1 cellular context compared by ENCODE assay signal in the genomic region with DNA sequence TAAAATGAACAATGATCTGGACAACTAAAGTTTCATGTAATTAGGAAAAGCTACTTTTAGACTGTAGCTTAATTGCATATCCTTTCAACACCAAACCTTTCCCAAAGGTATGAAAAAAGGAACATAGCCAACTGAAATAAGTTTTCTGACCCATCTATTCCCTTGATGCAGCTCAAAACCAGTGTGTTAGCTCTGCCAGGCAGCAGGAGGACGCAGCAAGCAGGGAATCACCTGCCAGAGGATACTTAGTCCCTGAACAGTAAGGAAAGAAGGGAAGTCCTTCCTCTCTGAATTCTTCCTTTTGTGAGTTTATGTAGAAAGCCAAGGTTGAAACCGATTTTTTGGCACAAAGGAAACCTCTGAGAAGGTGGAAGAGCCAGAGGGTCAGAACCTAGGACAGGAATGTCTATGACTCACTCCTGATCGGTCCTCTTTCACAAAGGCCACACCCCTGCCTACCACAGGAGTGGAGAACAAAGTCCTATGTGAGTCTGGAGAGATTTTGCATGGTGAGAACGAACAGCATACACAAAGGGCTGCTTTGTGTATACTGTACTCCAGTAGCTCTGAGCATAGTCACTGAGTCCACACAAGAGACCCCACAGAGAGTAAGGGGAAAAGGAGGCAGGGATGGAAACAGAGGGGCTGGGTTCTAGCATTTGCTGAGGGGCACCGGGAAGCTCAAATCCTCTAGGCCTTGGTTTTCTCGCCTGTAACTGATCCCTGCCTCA.
TF ChIP-seq lines count a peak whose summit lies in the region.

No MANE protein-coding gene starts in this region.

TF ChIP-seq in GM23338, 12 proteins besides CTCF, POLR2A, EP300 and RAD21 (continued from another document):
- TF ChIP-seq, protein P1, sequence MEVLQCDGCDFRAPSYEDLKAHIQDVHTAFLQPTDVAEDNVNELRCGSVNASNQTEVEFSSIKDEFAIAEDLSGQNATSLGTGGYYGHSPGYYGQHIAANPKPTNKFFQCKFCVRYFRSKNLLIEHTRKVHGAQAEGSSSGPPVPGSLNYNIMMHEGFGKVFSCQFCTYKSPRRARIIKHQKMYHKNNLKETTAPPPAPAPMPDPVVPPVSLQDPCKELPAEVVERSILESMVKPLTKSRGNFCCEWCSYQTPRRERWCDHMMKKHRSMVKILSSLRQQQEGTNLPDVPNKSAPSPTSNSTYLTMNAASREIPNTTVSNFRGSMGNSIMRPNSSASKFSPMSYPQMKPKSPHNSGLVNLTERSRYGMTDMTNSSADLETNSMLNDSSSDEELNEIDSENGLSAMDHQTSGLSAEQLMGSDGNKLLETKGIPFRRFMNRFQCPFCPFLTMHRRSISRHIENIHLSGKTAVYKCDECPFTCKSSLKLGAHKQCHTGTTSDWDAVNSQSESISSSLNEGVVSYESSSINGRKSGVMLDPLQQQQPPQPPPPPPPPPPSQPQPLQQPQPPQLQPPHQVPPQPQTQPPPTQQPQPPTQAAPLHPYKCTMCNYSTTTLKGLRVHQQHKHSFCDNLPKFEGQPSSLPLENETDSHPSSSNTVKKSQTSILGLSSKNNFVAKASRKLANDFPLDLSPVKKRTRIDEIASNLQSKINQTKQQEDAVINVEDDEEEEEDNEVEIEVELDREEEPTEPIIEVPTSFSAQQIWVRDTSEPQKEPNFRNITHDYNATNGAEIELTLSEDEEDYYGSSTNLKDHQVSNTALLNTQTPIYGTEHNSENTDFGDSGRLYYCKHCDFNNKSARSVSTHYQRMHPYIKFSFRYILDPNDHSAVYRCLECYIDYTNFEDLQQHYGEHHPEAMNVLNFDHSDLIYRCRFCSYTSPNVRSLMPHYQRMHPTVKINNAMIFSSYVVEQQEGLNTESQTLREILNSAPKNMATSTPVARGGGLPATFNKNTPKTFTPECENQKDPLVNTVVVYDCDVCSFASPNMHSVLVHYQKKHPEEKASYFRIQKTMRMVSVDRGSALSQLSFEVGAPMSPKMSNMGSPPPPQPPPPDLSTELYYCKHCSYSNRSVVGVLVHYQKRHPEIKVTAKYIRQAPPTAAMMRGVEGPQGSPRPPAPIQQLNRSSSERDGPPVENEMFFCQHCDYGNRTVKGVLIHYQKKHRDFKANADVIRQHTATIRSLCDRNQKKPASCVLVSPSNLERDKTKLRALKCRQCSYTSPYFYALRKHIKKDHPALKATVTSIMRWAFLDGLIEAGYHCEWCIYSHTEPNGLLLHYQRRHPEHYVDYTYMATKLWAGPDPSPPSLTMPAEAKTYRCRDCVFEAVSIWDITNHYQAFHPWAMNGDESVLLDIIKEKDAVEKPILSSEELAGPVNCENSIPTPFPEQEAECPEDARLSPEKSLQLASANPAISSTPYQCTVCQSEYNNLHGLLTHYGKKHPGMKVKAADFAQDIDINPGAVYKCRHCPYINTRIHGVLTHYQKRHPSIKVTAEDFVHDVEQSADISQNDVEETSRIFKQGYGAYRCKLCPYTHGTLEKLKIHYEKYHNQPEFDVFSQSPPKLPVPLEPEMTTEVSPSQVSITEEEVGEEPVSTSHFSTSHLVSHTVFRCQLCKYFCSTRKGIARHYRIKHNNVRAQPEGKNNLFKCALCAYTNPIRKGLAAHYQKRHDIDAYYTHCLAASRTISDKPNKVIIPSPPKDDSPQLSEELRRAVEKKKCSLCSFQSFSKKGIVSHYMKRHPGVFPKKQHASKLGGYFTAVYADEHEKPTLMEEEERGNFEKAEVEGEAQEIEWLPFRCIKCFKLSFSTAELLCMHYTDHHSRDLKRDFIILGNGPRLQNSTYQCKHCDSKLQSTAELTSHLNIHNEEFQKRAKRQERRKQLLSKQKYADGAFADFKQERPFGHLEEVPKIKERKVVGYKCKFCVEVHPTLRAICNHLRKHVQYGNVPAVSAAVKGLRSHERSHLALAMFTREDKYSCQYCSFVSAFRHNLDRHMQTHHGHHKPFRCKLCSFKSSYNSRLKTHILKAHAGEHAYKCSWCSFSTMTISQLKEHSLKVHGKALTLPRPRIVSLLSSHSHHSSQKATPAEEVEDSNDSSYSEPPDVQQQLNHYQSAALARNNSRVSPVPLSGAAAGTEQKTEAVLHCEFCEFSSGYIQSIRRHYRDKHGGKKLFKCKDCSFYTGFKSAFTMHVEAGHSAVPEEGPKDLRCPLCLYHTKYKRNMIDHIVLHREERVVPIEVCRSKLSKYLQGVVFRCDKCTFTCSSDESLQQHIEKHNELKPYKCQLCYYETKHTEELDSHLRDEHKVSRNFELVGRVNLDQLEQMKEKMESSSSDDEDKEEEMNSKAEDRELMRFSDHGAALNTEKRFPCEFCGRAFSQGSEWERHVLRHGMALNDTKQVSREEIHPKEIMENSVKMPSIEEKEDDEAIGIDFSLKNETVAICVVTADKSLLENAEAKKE (CRISPR knock-in tag; IDR thresholded peaks at IDR 0.05), result no peak
- TF ChIP-seq, protein P2, sequence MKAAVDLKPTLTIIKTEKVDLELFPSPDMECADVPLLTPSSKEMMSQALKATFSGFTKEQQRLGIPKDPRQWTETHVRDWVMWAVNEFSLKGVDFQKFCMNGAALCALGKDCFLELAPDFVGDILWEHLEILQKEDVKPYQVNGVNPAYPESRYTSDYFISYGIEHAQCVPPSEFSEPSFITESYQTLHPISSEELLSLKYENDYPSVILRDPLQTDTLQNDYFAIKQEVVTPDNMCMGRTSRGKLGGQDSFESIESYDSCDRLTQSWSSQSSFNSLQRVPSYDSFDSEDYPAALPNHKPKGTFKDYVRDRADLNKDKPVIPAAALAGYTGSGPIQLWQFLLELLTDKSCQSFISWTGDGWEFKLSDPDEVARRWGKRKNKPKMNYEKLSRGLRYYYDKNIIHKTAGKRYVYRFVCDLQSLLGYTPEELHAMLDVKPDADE (IDR thresholded peaks at IDR 0.05), result no peak
- no peak for TF ChIP-seq NANOG (IDR thresholded peaks at IDR 0.05; ENCODE audit: borderline replicate concordance)
- no peak for TF ChIP-seq EZH2phosphoT487 (IDR thresholded peaks at IDR 0.05; ENCODE audit: unreplicated experiment)
